ENCODE assay signal across 8 cellular contexts in the genomic region with DNA sequence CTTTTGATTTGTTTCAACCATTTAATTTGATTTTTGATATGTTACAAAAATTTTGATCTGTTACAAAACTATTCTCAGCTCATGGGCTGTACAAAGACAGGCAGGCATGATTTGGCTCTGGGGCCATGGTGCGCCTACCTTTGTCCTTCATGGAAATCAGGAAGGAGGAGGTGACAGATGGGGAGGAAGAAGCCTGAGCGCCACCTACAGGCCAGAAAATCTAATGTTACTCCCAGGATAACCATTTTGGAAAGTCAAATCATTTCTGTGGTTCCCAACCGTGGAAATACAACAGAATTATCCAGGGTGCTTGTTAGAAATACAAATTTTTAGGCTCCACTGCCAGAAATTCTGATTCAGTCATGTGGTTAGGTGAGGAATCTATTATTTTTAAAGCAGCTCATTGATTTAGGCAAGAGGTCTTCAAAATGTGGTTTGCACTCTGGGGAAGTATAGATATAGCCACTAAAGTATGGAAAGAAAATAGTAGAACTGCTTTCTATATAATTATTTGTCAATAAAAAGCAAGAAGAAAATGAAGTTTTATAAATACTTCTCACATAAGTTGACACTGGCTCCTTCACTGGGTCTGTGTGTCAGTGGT.
DNase-seq lines count a peak whose midpoint lies in the region; ATAC-seq, FAIRE-seq and TF ChIP-seq lines count a peak whose summit lies in the region.

No MANE protein-coding gene starts in this region.

- no peak overlapping the region for H3K27ac ChIP-seq in K562 (ENCODE audit: extremely low read depth, low read depth, low read length)
- no peak overlapping the region for H3K27ac ChIP-seq in neural cell (ENCODE audit: low read length)

- CTCF ChIA-PET in K562 (lab: Yijun Ruan, JAX; ENCODE audit: low intra/inter-chr PET ratio): interaction anchor here (2.8 kb wide), 1 partner anchor 142 kb away, joined by 11 read pairs; no protein-coding TSS in a partner anchor

- H3K4me2 ChIP-seq in K562 (ENCODE audit: insufficient read depth, low read length) (no peak overlapping the region), neural cell (ENCODE audit: low read length) (no peak overlapping the region)

- H3K9ac ChIP-seq in K562 (ENCODE audit: insufficient read depth in 1 of 2, low read depth in 2 of 2, low read length in 2 of 2) (no peak overlapping the region), neural cell (ENCODE audit: low read length) (no peak overlapping the region)

- TF ChIP-seq RAD21 in K562 (CRISPR knock-in tag; conservative IDR thresholded peaks at IDR 0.05 in 1 of 2, IDR thresholded peaks at IDR 0.05 in 1 of 2): peak in 1 of 2 experiments; percentile 51; a peak in 3 of 4 replicates
- TF ChIP-seq RAD21 in neural cell (conservative IDR thresholded peaks at IDR 0.05): peak; percentile 17

- no peak for TF ChIP-seq POLR2A in K562 (conservative IDR thresholded peaks at IDR 0.05)

- no peak overlapping the region for H3K4me3 ChIP-seq in AG09309 (ENCODE audit: control insufficient read depth, low read depth, low read length)
- H3K4me3 ChIP-seq in K562: no peak overlapping the region
- no peak overlapping the region for H3K4me3 ChIP-seq in neural cell (ENCODE audit: low read length)

- peak; percentile 86 for ATAC-seq in K562

- FAIRE-seq in K562 (lab: Jason Lieb, UNC): peak; percentile 66

- no peaks in the 10 kb centered on the region for H3K79me2 ChIP-seq in K562 (ENCODE audit: control insufficient read depth, insufficient read depth, low read length)
- no peaks in the 10 kb centered on the region for H3K79me2 ChIP-seq in neural cell (replicated peaks; ENCODE audit: insufficient read depth, low read length)

- no peaks in the 10 kb centered on the region for H3K9me2 ChIP-seq in neural cell (ENCODE audit: insufficient read depth, low read length)

- peak; percentile 62 for TF ChIP-seq CTCF in AG09309 (IDR thresholded peaks at IDR 0.05; ENCODE audit: control insufficient read depth, insufficient read depth, low read depth, low read length, missing control alignments)
- TF ChIP-seq CTCF in GM12872 (IDR thresholded peaks at IDR 0.05; ENCODE audit: insufficient read depth, low read depth, low read length): peak; percentile 77
- peak; percentile 56 to 77 (median 74) for TF ChIP-seq CTCF in K562 (IDR thresholded peaks at IDR 0.05 in 2 of 3, conservative IDR thresholded peaks at IDR 0.05 in 1 of 3; ENCODE audit: insufficient read depth in 2 of 3, low read depth in 1 of 3, low read length in 3 of 3)
- TF ChIP-seq CTCF in neural cell (IDR thresholded peaks at IDR 0.05; ENCODE audit: poor library complexity, severe bottlenecking): peak; percentile 17

- BruUV-seq in K562 (replicated peaks; lab: Mats Ljungman, UMichigan): no TSS peak

- intact Hi-C loops in K562 (cut with micrococcal nuclease): loop anchor here (5.0 kb wide), 2 partner anchors 160 to 400 kb away; no protein-coding TSS in a partner anchor

- H3F3A ChIP-seq in neural cell (ENCODE audit: insufficient read depth, low read length, poor library complexity, severe bottlenecking): no peaks in the 10 kb centered on the region

- H3K9me1 ChIP-seq in K562 (ENCODE audit: control insufficient read depth, insufficient read depth, low read length): no peaks in the 10 kb centered on the region

- H3K4me1 ChIP-seq in K562 (replicated peaks in 1 of 2; ENCODE audit: control insufficient read depth in 2 of 2, insufficient read depth in 2 of 2, low read length in 2 of 2): no peaks in the 10 kb centered on the region

- DNase-seq in AG09309 (ENCODE audit: low read depth) (no peak), NCI-H146 (lab: John Stamatoyannopoulos, UW) (peak; percentile 66), K562 (ENCODE audit: extremely low read depth in 1 of 4, low spot score in 3 of 4) (peak; percentile 54 to 68 (median 66)), GDM1 (lab: John Stamatoyannopoulos, UW) (no peak), UCSD-AML1 (lab: John Stamatoyannopoulos, UW; ENCODE audit: unreplicated experiment) (no peak), GM19240 (ENCODE audit: insufficient read length, low spot score) (no peak)

- no peaks in the 10 kb centered on the region for H4K20me1 ChIP-seq in K562 (replicated peaks; ENCODE audit: control insufficient read depth, insufficient read depth, low read length)
- no peaks in the 10 kb centered on the region for H4K20me1 ChIP-seq in neural cell (ENCODE audit: insufficient read depth)

- H3K36me3 ChIP-seq in K562 (ENCODE audit: control insufficient read depth, insufficient read depth, low read length): no peaks in the 10 kb centered on the region
- H3K36me3 ChIP-seq in neural cell (ENCODE audit: insufficient read depth, low read length): no peaks in the 10 kb centered on the region

- POLR2A ChIA-PET in K562 (lab: Yijun Ruan, JAX): no interaction called here

- H3K9me3 ChIP-seq in K562 (replicated peaks; ENCODE audit: control insufficient read depth, insufficient read depth, low read depth, low read length) (no peaks in the 10 kb centered on the region), neural cell (ENCODE audit: low read length) (no peaks in the 10 kb centered on the region)

- WGBS in K562 (ENCODE audit: insufficient coverage, low coverage, missing lambda C conversion rate): 0% methylated on average over 3 of the region's 3 CpGs

- H2AFZ ChIP-seq in K562 (ENCODE audit: low read depth, low read length) (no peak overlapping the region), neural cell (ENCODE audit: low read depth, low read length) (no peak overlapping the region)

- in situ Hi-C loops in K562 (cut with MboI): loop anchor here (10.0 kb wide), 1 partner anchor 138 kb away; no protein-coding TSS in a partner anchor

- H3K27me3 ChIP-seq in K562 (ENCODE audit: control insufficient read depth in 2 of 2, insufficient read depth in 2 of 2, low read length in 2 of 2): no peaks in the 10 kb centered on the region
- no peaks in the 10 kb centered on the region for H3K27me3 ChIP-seq in neural cell (ENCODE audit: insufficient read depth, low read depth, low read length)

- no peak for TF ChIP-seq EP300 in K562 (IDR thresholded peaks at IDR 0.05; ENCODE audit: low read length)
- TF ChIP-seq EP300 in neural cell (conservative IDR thresholded peaks at IDR 0.05; ENCODE audit: poor library complexity, severe bottlenecking): no peak

TF ChIP-seq in K562, 482 proteins besides CTCF, POLR2A, EP300 and RAD21:
- 0 out of 2 replicates have a peak, but pooled peaks have one; percentile 15 for TF ChIP-seq SMC3 (conservative IDR thresholded peaks at IDR 0.05; ENCODE audit: insufficient read depth, low read depth, low read length)
- no peak for TF ChIP-seq KLF6 (CRISPR knock-in tag; IDR thresholded peaks at IDR 0.05; ENCODE audit: borderline replicate concordance)

TF ChIP-seq in neural cell, 6 proteins besides CTCF, POLR2A, EP300 and RAD21:
- TF ChIP-seq MXI1 (conservative IDR thresholded peaks at IDR 0.05; ENCODE audit: poor library complexity, severe bottlenecking): no peak
- TF ChIP-seq SMC3 (conservative IDR thresholded peaks at IDR 0.05; ENCODE audit: poor library complexity): no peak
- TF ChIP-seq POLR2AphosphoS5 (IDR thresholded peaks at IDR 0.05): no peak

Comparison
In these comparisons a context has a peak if more than half of its experiments do, and no peak if none do; other contexts are left out.
1. DNase-seq: peak in NCI-H146 (single experiment) and K562 (4 of 4); none in AG09309 (single experiment), GDM1 (single experiment), UCSD-AML1 (single experiment) and GM19240 (single experiment).
2. CTCF ChIP-seq: peak in every context shown above with its lines; median percentile 77 in GM12872; 74 in K562; 62 in AG09309; 17 in neural cell.